ENCODE assay signal across 9 cellular contexts in genomic region chr1:64410217-64410616, GRCh38. TPM values are rescaled to one million over a fixed set of nuclear protein-coding genes. Genes with fewer than 3 reads are reported as not detected.
"Had no signal": no experiment of that assay in that cellular context is flagged by ENCODE, and none has a peak within 500 bp of the region (broad histone marks: within the 10 kb centered on the region; RNA-seq: fewer than 3 reads in every experiment).

No MANE protein-coding gene starts in this region.

- H3K27ac ChIP-seq: GM23248 had no signal

- H3K4me1 ChIP-seq: HAP-1 had no signal

- H3K9me3 ChIP-seq: HAP-1 had no signal

- H3K4me3 ChIP-seq: GM23248, HAP-1, K562 had no signal

- DNase-seq: GM23248, GOT3, H7, IMR-90, KG1 had no signal

- ATAC-seq: K562 had no signal

- H3K36me3 ChIP-seq: HAP-1 had no signal

- FAIRE-seq: HTR-8/SVneo, K562 had no signal

RNA-seq across cellular contexts. Expression of gene CACHD1, which starts 59.7 kb away (rescaled TPM):
- total RNA-seq: HT-29 had no signal
- polyA plus RNA-seq: K562 had no signal
